Comparison of ENCODE assay signal across 1 cellular context in the genomic region with DNA sequence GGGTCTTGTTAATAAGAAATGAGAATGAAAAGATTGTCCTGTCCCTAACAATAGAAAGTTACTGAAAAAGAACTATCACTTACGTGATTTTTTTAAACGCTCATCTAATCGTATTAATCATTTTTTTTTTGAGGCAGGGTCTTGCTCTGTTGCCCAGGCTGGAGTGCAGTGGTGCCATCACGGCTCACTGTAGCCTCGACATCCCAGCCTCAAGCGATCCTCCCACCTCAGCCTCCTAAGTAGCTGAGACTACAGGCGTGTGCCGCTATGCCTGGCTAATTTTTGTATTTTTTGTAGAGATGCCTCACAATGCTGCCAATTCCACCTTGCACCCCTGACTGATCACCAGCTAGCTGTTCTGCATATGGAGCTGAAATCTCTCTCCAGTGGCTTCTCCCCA.
TF ChIP-seq lines count a peak whose summit lies in the region.

No MANE protein-coding gene starts in this region.

TF ChIP-seq in H1, 55 proteins besides CTCF, POLR2A, EP300 and RAD21:
- TF ChIP-seq SUZ12 (IDR thresholded peaks at IDR 0.05; ENCODE audit: low read length): no peak
